Comparison of ENCODE assay signal across 15 cellular contexts in genomic region chr11:60900673-60901404, GRCh38. TPM values are rescaled to one million over a fixed set of nuclear protein-coding genes. Genes with fewer than 3 reads are reported as not detected.
"Had no signal": no experiment of that assay in that cellular context is flagged by ENCODE, and none has a peak within 500 bp of the region (broad histone marks: within the 10 kb centered on the region; RNA-seq: fewer than 3 reads in every experiment).

No MANE protein-coding gene starts in this region.

- H3K27me3 ChIP-seq: body of pancreas, gastroesophageal sphincter had no signal

- H3K9me3 ChIP-seq: body of pancreas, gastroesophageal sphincter, lower lobe of right lung, thoracic aorta had no signal

- H3K4me3 ChIP-seq: body of pancreas, gastroesophageal sphincter, lower lobe of right lung, thoracic aorta had no signal

- ATAC-seq: body of pancreas; effector memory CD8-positive, alpha-beta T cell; gastroesophageal sphincter; lower lobe of right lung; natural killer cell treated with Interleukin-12 subunit alpha and Interleukin-12 subunit beta and Interleukin-15 and Interleukin-18, amount 100 ng/mL, for 72 hours; SK-N-SH treated with all-trans-retinoic acid at 6 μM for 48 hours had no signal

- H3K27ac ChIP-seq: body of pancreas, gastroesophageal sphincter, lower lobe of right lung, thoracic aorta had no signal

- DNase-seq: activated CD4-positive, alpha-beta T cell treated with anti-CD3 and anti-CD28 coated beads for 48 hours; activated effector memory CD4-positive, alpha-beta T cell treated with anti-CD3 and anti-CD28 coated beads, Interleukin-2, amount 50 U/mL, for 16 hours; body of pancreas; effector memory CD8-positive, alpha-beta T cell; kidney; lower lobe of right lung; stimulated activated CD4-positive, alpha-beta T cell treated with anti-CD3 and anti-CD28 coated beads, Interleukin-15, amount 100 ng/mL, for 24 hours; stimulated activated CD4-positive, alpha-beta T cell treated with anti-CD3 and anti-CD28 coated beads, Interleukin-4, amount 100 ng/mL, for 24 hours had no signal

RNA-seq across cellular contexts. Expression of gene ZP1, which starts 33.5 kb away (rescaled TPM):
- total RNA-seq: activated CD8-positive, alpha-beta memory T cell treated with anti-CD3 and anti-CD28 coated beads for 36 hours; body of pancreas; epithelial cell of proximal tubule; gastroesophageal sphincter; kidney; lower lobe of right lung; natural killer cell treated with Interleukin-12 subunit alpha and Interleukin-12 subunit beta and Interleukin-15 and Interleukin-18, amount 100 ng/mL, for 72 hours; thoracic aorta; urinary bladder had no signal

RNA-seq across cellular contexts. Expression of gene PTGDR2, which starts 45.1 kb away (rescaled TPM):
- total RNA-seq: epithelial cell of proximal tubule had no signal
